Comparison of ENCODE assay signal across 1 cellular context in genomic region chr9:112680731-112681402, GRCh38.
TF ChIP-seq lines count a peak whose summit lies in the region.

No MANE protein-coding gene starts in this region.

TF ChIP-seq in HepG2, 621 proteins besides CTCF, POLR2A, EP300 and RAD21 (continued from another document):
- TF ChIP-seq FUBP1 (CRISPR knock-in tag; IDR thresholded peaks at IDR 0.05; ENCODE audit: borderline replicate concordance), result no peak
